Comparison of ENCODE assay signal across 24 cellular contexts in genomic region chr4:156362581-156362980, GRCh38.
DNase-seq lines count a peak whose midpoint lies in the region; ATAC-seq and TF ChIP-seq lines count a peak whose summit lies in the region.
"Had no signal": no experiment of that assay in that cellular context is flagged by ENCODE, and none has a peak within 500 bp of the region (broad histone marks: within the 10 kb centered on the region; RNA-seq: fewer than 3 reads in every experiment).

No MANE protein-coding gene starts in this region.

- H3K9me3 ChIP-seq in HCT116 (ENCODE audit: control insufficient read depth in 1 of 2, insufficient read depth in 1 of 2, low read depth in 1 of 2, low read length in 2 of 2), result no peaks in the 10 kb centered on the region
- H3K9me3 ChIP-seq in SJCRH30 (replicated peaks), result no peaks in the 10 kb centered on the region
- H3K9me3 ChIP-seq: body of pancreas, stomach, transverse colon had no signal

- ATAC-seq in HCT116, result no peak
- ATAC-seq: activated CD8-positive, alpha-beta memory T cell treated with anti-CD3 and anti-CD28 coated beads, Interleukin-2, amount 10 ng/mL, durations not matched to agents 7 days and 5 days; body of pancreas; effector memory CD8-positive, alpha-beta T cell; T-helper 17 cell had no signal

- H3K27ac ChIP-seq in HCT116 (ENCODE audit: low read depth, low read length), result no peak overlapping the region
- H3K27ac ChIP-seq in brain microvascular endothelial cell, result peak overlapping the region; percentile 21
- no peak overlapping the region for H3K27ac ChIP-seq in SJCRH30
- H3K27ac ChIP-seq: body of pancreas, hepatocyte, neural progenitor cell, stomach, transverse colon had no signal

- no TSS peak for BruUV-seq in HCT116 (replicated peaks; lab: Mats Ljungman, UMichigan)

- H2AFZ ChIP-seq in HCT116 (ENCODE audit: low read depth, low read length, poor library complexity, severe bottlenecking), result peak overlapping the region; percentile 68
- H2AFZ ChIP-seq: hepatocyte, neural progenitor cell had no signal

- intact Hi-C loops in HCT116 (cut with micrococcal nuclease) (no loop called here), posterior cingulate gyrus (cut with DNase I) (no loop called here)

- H3K36me3 ChIP-seq in HCT116 (ENCODE audit: control insufficient read depth in 1 of 2, insufficient read depth in 2 of 2, low read length in 2 of 2) (no peaks in the 10 kb centered on the region), brain microvascular endothelial cell (replicated peaks) (no peaks in the 10 kb centered on the region), SJCRH30 (no peaks in the 10 kb centered on the region)
- H3K36me3 ChIP-seq: neural progenitor cell, stomach, transverse colon had no signal

- no peak for TF ChIP-seq POLR2A in HCT116 (IDR thresholded peaks at IDR 0.05; ENCODE audit: borderline replicate concordance, extremely low read depth, insufficient read depth, insufficient read length)

- H3K27me3 ChIP-seq in HCT116 (ENCODE audit: insufficient read depth, low read length) (no peaks in the 10 kb centered on the region), brain microvascular endothelial cell (replicated peaks) (no peaks in the 10 kb centered on the region), SJCRH30 (no peaks in the 10 kb centered on the region)
- H3K27me3 ChIP-seq: body of pancreas, hepatocyte, neural progenitor cell, stomach, transverse colon had no signal

- no peaks in the 10 kb centered on the region for H3K9me2 ChIP-seq in HCT116 (ENCODE audit: insufficient read depth)

- no peak overlapping the region for H3K4me3 ChIP-seq in HCT116 (replicated peaks in 1 of 2; ENCODE audit: low read depth in 1 of 2, low read length in 2 of 2)
- H3K4me3 ChIP-seq in brain microvascular endothelial cell (ENCODE audit: low read depth, low read length), result no peak overlapping the region
- no peak overlapping the region for H3K4me3 ChIP-seq in SJCRH30
- H3K4me3 ChIP-seq: body of pancreas, hepatocyte, neural progenitor cell, stomach, transverse colon had no signal

- H3K4me3 Mint-ChIP-seq in mesothelial cell of epicardium, result no peak overlapping the region
- H3K4me3 Mint-ChIP-seq: activated CD4-positive, alpha-beta T cell treated with anti-CD3 and anti-CD28 coated beads, Interleukin-2, amount 10 ng/mL, durations not matched to agents 24 days and 14 days; activated CD8-positive, alpha-beta memory T cell treated with anti-CD3 and anti-CD28 coated beads, Interleukin-2, amount 10 ng/mL, durations not matched to agents 7 days and 5 days; activated naive CD4-positive, alpha-beta T cell treated with anti-CD3 and anti-CD28 coated beads, Interleukin-2, amount 50 U/mL, for 24 hours; CD8-positive, alpha-beta memory T cell; effector memory CD8-positive, alpha-beta T cell; IgD-negative memory B cell; immature natural killer cell; neural progenitor cell; T-helper 17 cell had no signal

- TF ChIP-seq CTCF in HCT116 (IDR thresholded peaks at IDR 0.05 in 2 of 3, conservative IDR thresholded peaks at IDR 0.05 in 1 of 3; ENCODE audit: borderline replicate concordance in 1 of 3, insufficient read depth in 1 of 3, low read depth in 2 of 3, low read length in 2 of 3) (no peak), brain microvascular endothelial cell (IDR thresholded peaks at IDR 0.05; ENCODE audit: low read depth, low read length, missing control alignments) (no peak), mesothelial cell of epicardium (IDR thresholded peaks at IDR 0.05; ENCODE audit: unreplicated experiment) (no peak)

- H3K4me1 ChIP-seq in HCT116 (ENCODE audit: control insufficient read depth in 1 of 2, insufficient read depth in 2 of 2, low read length in 2 of 2) (peaks cover 0 to 6% of the 10 kb centered on the region in 2 experiments; a peak in 3 of 4 replicates), SJCRH30 (no peaks in the 10 kb centered on the region)
- H3K4me1 ChIP-seq: body of pancreas, neural progenitor cell, stomach, transverse colon had no signal

- peaks cover 8% of the 10 kb centered on the region for H3K36me3 Mint-ChIP-seq in mesothelial cell of epicardium
- H3K36me3 Mint-ChIP-seq: activated CD8-positive, alpha-beta memory T cell treated with anti-CD3 and anti-CD28 coated beads, Interleukin-2, amount 10 ng/mL, durations not matched to agents 7 days and 5 days; activated naive CD4-positive, alpha-beta T cell treated with anti-CD3 and anti-CD28 coated beads, Interleukin-2, amount 50 U/mL, for 24 hours; CD8-positive, alpha-beta memory T cell; IgD-negative memory B cell had no signal

- POLR2A ChIA-PET in HCT116 (lab: Charles Lee), result no interaction called here

- no peaks in the 10 kb centered on the region for H3K79me2 ChIP-seq in HCT116 (ENCODE audit: insufficient read depth, low read length)
- H3K79me2 ChIP-seq: hepatocyte had no signal

- H3K27me3 Mint-ChIP-seq in mesothelial cell of epicardium (ENCODE audit: low read depth), result no peaks in the 10 kb centered on the region
- H3K27me3 Mint-ChIP-seq: activated CD4-positive, alpha-beta T cell treated with anti-CD3 and anti-CD28 coated beads, Interleukin-2, amount 10 ng/mL, durations not matched to agents 24 days and 14 days; activated CD8-positive, alpha-beta memory T cell treated with anti-CD3 and anti-CD28 coated beads, Interleukin-2, amount 10 ng/mL, durations not matched to agents 7 days and 5 days; activated naive CD4-positive, alpha-beta T cell treated with anti-CD3 and anti-CD28 coated beads, Interleukin-2, amount 50 U/mL, for 24 hours; CD8-positive, alpha-beta memory T cell; effector memory CD8-positive, alpha-beta T cell; T-helper 17 cell had no signal

- H4K20me1 ChIP-seq in HCT116 (ENCODE audit: insufficient read depth), result no peaks in the 10 kb centered on the region

- no peak overlapping the region for H3K4me2 ChIP-seq in HCT116 (ENCODE audit: low read length)
- H3K4me2 ChIP-seq: hepatocyte, neural progenitor cell had no signal

- H3K9me3 Mint-ChIP-seq in mesothelial cell of epicardium, result peaks cover 30% of the 10 kb centered on the region
- H3K9me3 Mint-ChIP-seq: activated naive CD4-positive, alpha-beta T cell treated with anti-CD3 and anti-CD28 coated beads, Interleukin-2, amount 50 U/mL, for 24 hours had no signal

- RAD21 ChIA-PET in HCT116 (lab: Charles Lee; ENCODE audit: low non-redundant PET in 1 of 2, low total read pairs in 2 of 2, uncharacterized antibody in 2 of 2, unreplicated experiment in 2 of 2), result no interaction called here

- H3K27ac Mint-ChIP-seq in mesothelial cell of epicardium, result no peak overlapping the region
- H3K27ac Mint-ChIP-seq: activated CD4-positive, alpha-beta T cell treated with anti-CD3 and anti-CD28 coated beads, Interleukin-2, amount 10 ng/mL, durations not matched to agents 24 days and 14 days; activated CD8-positive, alpha-beta memory T cell treated with anti-CD3 and anti-CD28 coated beads, Interleukin-2, amount 10 ng/mL, durations not matched to agents 7 days and 5 days; activated naive CD4-positive, alpha-beta T cell treated with anti-CD3 and anti-CD28 coated beads, Interleukin-2, amount 50 U/mL, for 24 hours; CD8-positive, alpha-beta memory T cell; effector memory CD8-positive, alpha-beta T cell; IgD-negative memory B cell; immature natural killer cell; neural progenitor cell; T-helper 17 cell had no signal

- CTCF ChIA-PET in HCT116 (lab: Charles Lee), result no interaction called here

- no peaks in the 10 kb centered on the region for H3K4me1 Mint-ChIP-seq in mesothelial cell of epicardium
- H3K4me1 Mint-ChIP-seq: activated CD4-positive, alpha-beta T cell treated with anti-CD3 and anti-CD28 coated beads, Interleukin-2, amount 10 ng/mL, durations not matched to agents 24 days and 14 days; activated CD8-positive, alpha-beta memory T cell treated with anti-CD3 and anti-CD28 coated beads, Interleukin-2, amount 10 ng/mL, durations not matched to agents 7 days and 5 days; activated naive CD4-positive, alpha-beta T cell treated with anti-CD3 and anti-CD28 coated beads, Interleukin-2, amount 50 U/mL, for 24 hours; CD8-positive, alpha-beta memory T cell; IgD-negative memory B cell; immature natural killer cell; neural progenitor cell; T-helper 17 cell had no signal

- no peak for TF ChIP-seq RAD21 in HCT116 (IDR thresholded peaks at IDR 0.05; ENCODE audit: low read depth)

- DNase-seq in HCT116 (ENCODE audit: low read depth, low spot score) (no peak), brain microvascular endothelial cell (peak; percentile 16), foreskin melanocyte (peak; percentile 30), stromal cell of bone marrow (ENCODE audit: low read depth) (peak; percentile 27), NCI-H146 (lab: John Stamatoyannopoulos, UW) (no peak), posterior cingulate gyrus (no peak), mesothelial cell of epicardium (ENCODE audit: low spot score in 2 of 2, unreplicated experiment in 2 of 2) (no peak), SJCRH30 (no peak)
- DNase-seq: activated CD4-positive, alpha-beta T cell treated with anti-CD3 and anti-CD28 coated beads, Interleukin-2, amount 10 ng/mL, durations not matched to agents 24 days and 14 days; activated CD8-positive, alpha-beta memory T cell treated with anti-CD3 and anti-CD28 coated beads, Interleukin-2, amount 10 ng/mL, durations not matched to agents 7 days and 5 days; AML-193; body of pancreas; CD8-positive, alpha-beta memory T cell; effector memory CD8-positive, alpha-beta T cell; immature natural killer cell; NCI-H1417; NCI-H2107; stomach; T-helper 17 cell; transverse colon had no signal

- H3K9ac ChIP-seq in HCT116 (ENCODE audit: low read length), result no peak overlapping the region
- H3K9ac ChIP-seq: neural progenitor cell had no signal

- in situ Hi-C loops in brain microvascular endothelial cell (cut with HindIII; ENCODE audit: low pct_ligation_motif_present, low sequenced_read_pairs), result no loop called here

TF ChIP-seq in HCT116, 20 proteins besides CTCF, POLR2A, EP300 and RAD21 (continues in another document):
- TF ChIP-seq ZNF274 (IDR thresholded peaks at IDR 0.05; ENCODE audit: low read depth, low read length), result no peak

Comparison
In these comparisons a context has a peak if more than half of its experiments do, and no peak if none do; other contexts are left out.
1. DNase-seq: peak in brain microvascular endothelial cell (single experiment), foreskin melanocyte (single experiment) and stromal cell of bone marrow (single experiment); none in HCT116 (single experiment), NCI-H146 (single experiment), posterior cingulate gyrus (0 of 10), mesothelial cell of epicardium (0 of 2) and SJCRH30 (0 of 2).